ENCODE assay signal across 8 cellular contexts in genomic region chr12:69985656-69986055, GRCh38.
A peak's percentile ranks its signal among the peaks of the same experiment; 100 is the strongest.
DNase-seq lines count a peak whose midpoint lies in the region; ATAC-seq, FAIRE-seq and TF ChIP-seq lines count a peak whose summit lies in the region.

No MANE protein-coding gene starts in this region.

- TF ChIP-seq CTCF in AG10803 (conservative IDR thresholded peaks at IDR 0.05; ENCODE audit: low read length) (peak; percentile 14; the same call in 1 of the 2 replicates), K562 (IDR thresholded peaks at IDR 0.05 in 2 of 3, conservative IDR thresholded peaks at IDR 0.05 in 1 of 3; ENCODE audit: insufficient read depth in 2 of 3, low read depth in 1 of 3, low read length in 3 of 3) (peak; percentile 46 to 62 (median 57))

- H3K9me3 ChIP-seq in K562 (replicated peaks; ENCODE audit: control insufficient read depth, insufficient read depth, low read depth, low read length): no peaks in the 10 kb centered on the region
- H3K9me3 ChIP-seq in GM23248 (ENCODE audit: low read depth): no peaks in the 10 kb centered on the region

- H3K27me3 ChIP-seq in K562 (ENCODE audit: control insufficient read depth in 2 of 2, insufficient read depth in 2 of 2, low read length in 2 of 2) (no peaks in the 10 kb centered on the region), GM23248 (replicated peaks; ENCODE audit: insufficient read depth) (no peaks in the 10 kb centered on the region)

- intact Hi-C loops in K562 (cut with micrococcal nuclease): no loop called here
- intact Hi-C loops in sciatic nerve (cut with DNase I): no loop called here
- intact Hi-C loops in head of caudate nucleus (cut with DNase I): no loop called here

- H3K27me3 Mint-ChIP-seq in stimulated activated naive B cell treated with anti-CD40 and anti-IgM and Interleukin-4, amounts not matched to agents 10 μg/mL and 1 μg/mL and 100 μg/mL, for 72 hours: peaks cover 0 to 7% of the 10 kb centered on the region in 2 donors

- peak in 1 of 2 experiments; percentile 55; a peak in 2 of 4 replicates for TF ChIP-seq RAD21 in K562 (CRISPR knock-in tag; conservative IDR thresholded peaks at IDR 0.05 in 1 of 2, IDR thresholded peaks at IDR 0.05 in 1 of 2)

- no peak overlapping the region for H3K4me3 ChIP-seq in AG10803 (ENCODE audit: low read length)
- H3K4me3 ChIP-seq in K562: no peak overlapping the region
- no peak overlapping the region for H3K4me3 ChIP-seq in GM23248

- H3K9ac ChIP-seq in K562 (ENCODE audit: insufficient read depth in 1 of 2, low read depth in 2 of 2, low read length in 2 of 2) (no peak overlapping the region), GM23248 (no peak overlapping the region)

- H3K27ac ChIP-seq in K562 (ENCODE audit: extremely low read depth, low read depth, low read length) (no peak overlapping the region), GM23248 (no peak overlapping the region)

- H3K27ac Mint-ChIP-seq in stimulated activated naive B cell treated with anti-CD40 and anti-IgM and Interleukin-4, amounts not matched to agents 10 μg/mL and 1 μg/mL and 100 μg/mL, for 72 hours: no peak overlapping the region

- H3K4me3 Mint-ChIP-seq in stimulated activated naive B cell treated with anti-CD40 and anti-IgM and Interleukin-4, amounts not matched to agents 10 μg/mL and 1 μg/mL and 100 μg/mL, for 72 hours: no peak overlapping the region

- TF ChIP-seq POLR2A in K562 (conservative IDR thresholded peaks at IDR 0.05): no peak

- in situ Hi-C loops in K562 (cut with MboI): no loop called here
- in situ Hi-C loops in GM23248 (cut with MboI): no loop called here

- peak; percentile 74 for FAIRE-seq in K562 (lab: Jason Lieb, UNC)

- POLR2A ChIA-PET in K562 (lab: Yijun Ruan, JAX): no interaction called here

- no peaks in the 10 kb centered on the region for H3K36me3 ChIP-seq in K562 (ENCODE audit: control insufficient read depth, insufficient read depth, low read length)
- H3K36me3 ChIP-seq in GM23248 (ENCODE audit: low read depth): no peaks in the 10 kb centered on the region

- H3K79me2 ChIP-seq in K562 (ENCODE audit: control insufficient read depth, insufficient read depth, low read length) (no peaks in the 10 kb centered on the region), GM23248 (ENCODE audit: insufficient read depth) (no peaks in the 10 kb centered on the region)

- no peaks in the 10 kb centered on the region for H4K20me1 ChIP-seq in K562 (replicated peaks; ENCODE audit: control insufficient read depth, insufficient read depth, low read length)
- no peaks in the 10 kb centered on the region for H4K20me1 ChIP-seq in GM23248 (ENCODE audit: insufficient read depth)

- H3K9me3 Mint-ChIP-seq in stimulated activated naive B cell treated with anti-CD40 and anti-IgM and Interleukin-4, amounts not matched to agents 10 μg/mL and 1 μg/mL and 100 μg/mL, for 72 hours: peaks cover 0 to 1% of the 10 kb centered on the region in 2 donors

- peak; percentile 93 for ATAC-seq in GM18909 (IDR thresholded peaks at IDR 0.05; ENCODE audit: poor library complexity, unreplicated experiment)
- ATAC-seq in HG03378 (IDR thresholded peaks at IDR 0.05; ENCODE audit: unreplicated experiment): peak; percentile 78
- ATAC-seq in K562: peak; percentile 95
- peak; percentile 53 to 67 for ATAC-seq in stimulated activated naive B cell treated with anti-CD40 and anti-IgM and Interleukin-4, amounts not matched to agents 10 μg/mL and 1 μg/mL and 100 μg/mL, for 72 hours (replicated peaks)
- ATAC-seq in sciatic nerve: no peak

- H3K4me1 ChIP-seq in K562 (replicated peaks in 1 of 2; ENCODE audit: control insufficient read depth in 2 of 2, insufficient read depth in 2 of 2, low read length in 2 of 2) (no peaks in the 10 kb centered on the region; a peak in 1 of 5 replicates), GM23248 (ENCODE audit: insufficient read depth) (peaks cover 31% of the 10 kb centered on the region)

- H2AFZ ChIP-seq in K562 (ENCODE audit: low read depth, low read length): no peak overlapping the region
- no peak overlapping the region for H2AFZ ChIP-seq in GM23248

- H3K4me1 Mint-ChIP-seq in stimulated activated naive B cell treated with anti-CD40 and anti-IgM and Interleukin-4, amounts not matched to agents 10 μg/mL and 1 μg/mL and 100 μg/mL, for 72 hours: no peaks in the 10 kb centered on the region

- peaks cover 26% of the 10 kb centered on the region for H3F3A ChIP-seq in GM23248 (ENCODE audit: insufficient read depth)

- TF ChIP-seq EP300 in K562 (IDR thresholded peaks at IDR 0.05; ENCODE audit: low read length): no peak

- 60% methylated on average over 4 of the region's 4 CpGs for WGBS in K562 (ENCODE audit: insufficient coverage, low coverage, missing lambda C conversion rate)
- WGBS in GM23248 (ENCODE audit: low coverage in 1 of 2, low lambda C conversion rate in 2 of 2, missing lambda C conversion rate in 2 of 2), 2 experiments: 84% methylated on average over 4 of the region's 4 CpGs

- CTCF ChIA-PET in K562 (lab: Yijun Ruan, JAX; ENCODE audit: low intra/inter-chr PET ratio): no interaction called here

- BruUV-seq in K562 (replicated peaks; lab: Mats Ljungman, UMichigan): no TSS peak

- DNase-seq in AG10803 (ENCODE audit: low read depth) (no peak), K562 (ENCODE audit: extremely low read depth in 1 of 4, low spot score in 3 of 4) (peak; percentile 32 to 51 (median 32)), sciatic nerve (ENCODE audit: low spot score) (no peak), head of caudate nucleus (no peak), GM23248 (no peak)
- peak; percentile 1 for DNase-seq in stimulated activated naive B cell treated with anti-CD40 and anti-IgM and Interleukin-4, amounts not matched to agents 10 μg/mL and 1 μg/mL and 100 μg/mL, for 72 hours

- H3K36me3 Mint-ChIP-seq in stimulated activated naive B cell treated with anti-CD40 and anti-IgM and Interleukin-4, amounts not matched to agents 10 μg/mL and 1 μg/mL and 100 μg/mL, for 72 hours: no peaks in the 10 kb centered on the region

- H3K9me1 ChIP-seq in K562 (ENCODE audit: control insufficient read depth, insufficient read depth, low read length): no peaks in the 10 kb centered on the region

- no peak overlapping the region for H3K4me2 ChIP-seq in K562 (ENCODE audit: insufficient read depth, low read length)
- H3K4me2 ChIP-seq in GM23248 (ENCODE audit: unreplicated experiment): no peak overlapping the region

- H3K9me2 ChIP-seq in GM23248 (ENCODE audit: insufficient read depth): no peaks in the 10 kb centered on the region

TF ChIP-seq in K562, 482 proteins besides CTCF, POLR2A, EP300 and RAD21:
- TF ChIP-seq PKNOX1 (IDR thresholded peaks at IDR 0.05) (peak; percentile 44; the same call in 1 of the 2 replicates), SMC3 (conservative IDR thresholded peaks at IDR 0.05; ENCODE audit: insufficient read depth, low read depth, low read length) (peak; percentile 42), NELFE (IDR thresholded peaks at IDR 0.05; ENCODE audit: insufficient read depth, insufficient read length) (no peak)

Comparison
In these comparisons a context has a peak if more than half of its experiments do, and no peak if none do; other contexts are left out.
1. DNase-seq: peak in K562 (4 of 4) and stimulated activated naive B cell treated with anti-CD40 and anti-IgM and Interleukin-4, amounts not matched to agents 10 μg/mL and 1 μg/mL and 100 μg/mL, for 72 hours (single experiment); none in AG10803 (single experiment), sciatic nerve (single experiment), head of caudate nucleus (0 of 42) and GM23248 (single experiment).